ENCODE assay signal across 12 cellular contexts in the genomic region with DNA sequence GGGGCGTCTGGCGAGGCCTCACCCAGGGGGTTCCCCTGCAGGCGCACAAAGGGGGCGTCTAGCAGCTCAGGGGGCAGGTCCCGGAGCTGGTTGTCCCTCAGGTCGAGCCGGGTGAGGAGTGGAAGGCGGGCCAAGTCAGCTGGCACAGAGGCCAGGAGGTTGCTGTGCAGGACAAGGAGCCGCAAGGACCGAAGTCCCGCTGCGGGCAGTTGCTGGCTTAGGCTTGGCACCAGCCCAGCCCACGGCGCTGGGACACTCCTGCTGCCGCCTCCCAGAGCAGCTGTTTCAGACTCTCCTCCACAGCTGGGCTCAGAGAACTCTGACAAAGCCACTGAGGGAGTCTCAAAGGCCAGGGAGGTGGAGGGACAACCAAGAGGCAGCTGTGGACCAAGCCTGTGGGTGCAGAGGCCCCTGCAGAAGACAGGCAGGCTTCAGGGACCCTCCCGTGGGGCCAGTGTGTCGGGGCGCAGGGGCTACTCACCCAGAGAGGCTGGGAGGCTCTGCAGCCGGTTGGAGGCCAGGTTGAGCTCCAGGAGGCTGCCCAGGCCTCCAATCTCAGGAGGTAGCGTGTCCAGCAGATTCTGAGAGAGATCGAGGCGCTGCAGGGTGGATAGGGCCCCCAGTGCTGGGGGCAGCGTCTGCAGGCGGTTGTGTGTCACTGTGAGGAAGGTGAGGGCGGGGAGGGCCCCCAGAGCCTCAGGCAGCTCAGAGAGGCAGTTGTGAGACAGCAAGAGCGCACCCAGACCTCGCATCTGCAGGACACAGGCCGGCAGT. TPM values are rescaled to one million over a fixed set of nuclear protein-coding genes. Genes with fewer than 3 reads are reported as not detected.
DNase-seq lines count a peak whose midpoint lies in the region; ATAC-seq, FAIRE-seq and TF ChIP-seq lines count a peak whose summit lies in the region.
"Had no signal": no experiment of that assay in that cellular context is flagged by ENCODE, and none has a peak within 500 bp of the region (broad histone marks: within the 10 kb centered on the region; RNA-seq: fewer than 3 reads in every experiment).

No MANE protein-coding gene starts in this region.

- DNase-seq in AG04449 (ENCODE audit: low read depth, low spot score) (no peak), GM12878 (ENCODE audit: low read depth, low spot score) (no peak), HEK293T (ENCODE audit: extremely low spot score) (no peak), endodermal cell (no peak)
- DNase-seq: CD8-positive, alpha-beta memory T cell; kidney; NCI-H2171 treated with DMSO at 0.1 percent for 48 hours; stimulated activated CD4-positive, alpha-beta T cell treated with anti-CD3 and anti-CD28 coated beads, Interleukin-4, amount 100 ng/mL, for 24 hours had no signal

- no peak for TF ChIP-seq EP300 in GM12878 (IDR thresholded peaks at IDR 0.05; ENCODE audit: borderline replicate concordance in 1 of 2, control insufficient read depth in 1 of 2, low read depth in 2 of 2, low read length in 2 of 2)

- TF ChIP-seq CTCF in AG04449 (IDR thresholded peaks at IDR 0.05; ENCODE audit: insufficient read depth, low read length, missing control alignments) (no peak), DOHH2 (IDR thresholded peaks at IDR 0.05; ENCODE audit: low read depth, low read length, poor library complexity, severe bottlenecking) (no peak), GM12878 (IDR thresholded peaks at IDR 0.05 in 2 of 3, conservative IDR thresholded peaks at IDR 0.05 in 1 of 3; ENCODE audit: control insufficient read depth in 2 of 3, extremely low read depth in 1 of 3, insufficient read depth in 1 of 3, low read depth in 3 of 3, low read length in 3 of 3) (no peak), endodermal cell (conservative IDR thresholded peaks at IDR 0.05) (no peak)

- H3K4me2 ChIP-seq in DOHH2 (ENCODE audit: low read length) (peak overlapping the region; percentile 99; the same call in 1 of the 2 replicates), GM12878 (ENCODE audit: control insufficient read depth, insufficient read depth) (peak overlapping the region; percentile 95; the same call in 1 of the 2 replicates)

- peaks cover 7% of the 10 kb centered on the region for H3F3A ChIP-seq in DOHH2 (ENCODE audit: control insufficient read depth, insufficient read depth)

- no peaks in the 10 kb centered on the region for H3K9me3 ChIP-seq in DOHH2 (ENCODE audit: control insufficient read depth, insufficient read depth, low read length)
- H3K9me3 ChIP-seq in GM12878 (replicated peaks; ENCODE audit: control insufficient read depth, insufficient read depth, low read length): no peaks in the 10 kb centered on the region
- no peaks in the 10 kb centered on the region for H3K9me3 ChIP-seq in endodermal cell (ENCODE audit: control insufficient read depth, low read length)

- no peak overlapping the region for H3K4me3 Mint-ChIP-seq in endodermal cell

- H3K79me2 ChIP-seq in DOHH2 (ENCODE audit: control insufficient read depth, low read length): peaks cover 27% of the 10 kb centered on the region
- H3K79me2 ChIP-seq in GM12878 (ENCODE audit: control insufficient read depth, insufficient read depth, low read length): peaks cover 12% of the 10 kb centered on the region

- intact Hi-C loops in GM12878 (cut with micrococcal nuclease; ENCODE audit: unreplicated experiment): no loop called here

- H3K36me3 ChIP-seq in DOHH2 (ENCODE audit: control insufficient read depth, low read length): peaks cover 53% of the 10 kb centered on the region
- H3K36me3 ChIP-seq in GM12878 (ENCODE audit: control insufficient read depth in 2 of 2, insufficient read depth in 2 of 2, low read length in 1 of 2): peaks cover 0 to 10% of the 10 kb centered on the region in 2 experiments; a peak in 2 of 4 replicates
- peaks cover 5% of the 10 kb centered on the region for H3K36me3 ChIP-seq in endodermal cell (ENCODE audit: control insufficient read depth, insufficient read depth, low read length)

- H3K36me3 Mint-ChIP-seq in endodermal cell (ENCODE audit: low read depth): peaks cover 6% of the 10 kb centered on the region
- H3K36me3 Mint-ChIP-seq: CD8-positive, alpha-beta memory T cell had no signal

- TF ChIP-seq RAD21 in GM12878 (IDR thresholded peaks at IDR 0.05; ENCODE audit: insufficient read depth, low read depth, low read length): no peak

- H3K27me3 ChIP-seq in DOHH2 (ENCODE audit: control insufficient read depth, low read length): no peaks in the 10 kb centered on the region
- no peaks in the 10 kb centered on the region for H3K27me3 ChIP-seq in GM12878 (replicated peaks in 1 of 2; ENCODE audit: control insufficient read depth in 2 of 2, insufficient read depth in 2 of 2, low read length in 1 of 2)
- no peaks in the 10 kb centered on the region for H3K27me3 ChIP-seq in endodermal cell (ENCODE audit: control insufficient read depth, insufficient read depth, low read length, poor library complexity, severe bottlenecking)

- POLR2A ChIA-PET in AG04449 (lab: Yijun Ruan, JAX) (no interaction called here), GM12878 (lab: Charles Lee) (interaction anchor here (2.7 kb wide), 1 partner anchor 17 kb away, joined by 9 read pairs; the partner anchor contains the start of gene PNPLA2), HEK293T (lab: Yijun Ruan, JAX) (interaction anchor here (0.9 to 2.7 kb wide), 3 partner anchors 9 to 55 kb away, joined by 3 to 14 read pairs (median 3); partner anchors contain the start of gene TALDO1)

- BruUV-seq in GM12878 (replicated peaks; lab: Mats Ljungman, UMichigan): no TSS peak

- no peak overlapping the region for H3K27ac Mint-ChIP-seq in endodermal cell
- H3K27ac Mint-ChIP-seq: T-helper 1 cell treated with Interleukin-12 subunit alpha and Interleukin-12 subunit beta and Interleukin-4 antibody, amounts not matched to agents 30 μg/mL and 1 μg/mL, for 36 hours had no signal

- H3K9me3 Mint-ChIP-seq in endodermal cell: no peaks in the 10 kb centered on the region
- H3K9me3 Mint-ChIP-seq: CD8-positive, alpha-beta memory T cell; T-helper 1 cell treated with Interleukin-12 subunit alpha and Interleukin-12 subunit beta and Interleukin-4 antibody, amounts not matched to agents 30 μg/mL and 1 μg/mL, for 36 hours had no signal

- no peak overlapping the region for H3K27ac ChIP-seq in DOHH2 (ENCODE audit: low read depth, low read length)
- no peak overlapping the region for H3K27ac ChIP-seq in GM12878 (ENCODE audit: control insufficient read depth, insufficient read depth)
- no peak overlapping the region for H3K27ac ChIP-seq in endodermal cell (ENCODE audit: low read depth, low read length)

- RAD21 ChIA-PET in GM12878 (lab: Charles Lee; ENCODE audit: unreplicated experiment): no interaction called here

- no peaks in the 10 kb centered on the region for H3K27me3 Mint-ChIP-seq in endodermal cell (ENCODE audit: insufficient read depth)
- H3K27me3 Mint-ChIP-seq: CD8-positive, alpha-beta memory T cell had no signal

- H3K4me3 ChIP-seq in AG04449 (ENCODE audit: low read depth, low read length): peak overlapping the region; percentile 63
- no peak overlapping the region for H3K4me3 ChIP-seq in DOHH2 (ENCODE audit: low read length)
- H3K4me3 ChIP-seq in GM12878: no peak overlapping the region
- H3K4me3 ChIP-seq in endodermal cell (ENCODE audit: low read length): no peak overlapping the region

- in situ Hi-C loops in GM12878 (cut with MboI): loop anchor here (25.0 kb wide), 1 partner anchor 1584 kb away; the partner anchor contains the start of gene CD81

- SMC1A ChIA-PET in GM12878 (lab: Charles Lee; ENCODE audit: uncharacterized antibody, unreplicated experiment): no interaction called here

- WGBS in GM12878 (ENCODE audit: insufficient coverage, insufficient replicate concordance, low lambda C conversion rate, missing lambda C conversion rate): 93% methylated on average over 28 of the region's 28 CpGs
- 92 to 95% methylated on average over 20 to 28 of the region's 28 CpGs for WGBS in endodermal cell (ENCODE audit: insufficient coverage in 1 of 2, insufficient read length in 1 of 2), 2 experiments

- H3K9ac ChIP-seq in GM12878 (ENCODE audit: control insufficient read depth, insufficient read depth, low read length): no peak overlapping the region
- H3K9ac ChIP-seq in endodermal cell (ENCODE audit: extremely low read depth, low read length, poor library complexity, severe bottlenecking): no peak overlapping the region

- no peaks in the 10 kb centered on the region for H4K20me1 ChIP-seq in DOHH2 (ENCODE audit: control insufficient read depth, insufficient read depth, low read depth, low read length)
- no peaks in the 10 kb centered on the region for H4K20me1 ChIP-seq in GM12878 (ENCODE audit: control insufficient read depth, insufficient read depth)

- no peak for FAIRE-seq in GM12878 (lab: Jason Lieb, UNC)
- FAIRE-seq: astrocyte, kidney had no signal

- H3K4me1 ChIP-seq in DOHH2 (ENCODE audit: control insufficient read depth, low read length): peaks cover 39% of the 10 kb centered on the region
- H3K4me1 ChIP-seq in GM12878 (ENCODE audit: control insufficient read depth, insufficient read depth, low read length): peaks cover 12% of the 10 kb centered on the region
- no peaks in the 10 kb centered on the region for H3K4me1 ChIP-seq in endodermal cell (ENCODE audit: control insufficient read depth, insufficient read depth, low read length)

- ATAC-seq in GM12878 (no peak), HG02588 (IDR thresholded peaks at IDR 0.05; ENCODE audit: unreplicated experiment) (no peak)

- no peaks in the 10 kb centered on the region for H3K9me2 ChIP-seq in DOHH2 (replicated peaks; ENCODE audit: control insufficient read depth, low read length)

- H3K4me1 Mint-ChIP-seq in endodermal cell: no peaks in the 10 kb centered on the region

- no peak for TF ChIP-seq POLR2A in GM12878 (IDR thresholded peaks at IDR 0.05; ENCODE audit: low read depth, low read length)

- CTCF ChIA-PET in AG04449 (lab: Yijun Ruan, JAX): no interaction called here
- CTCF ChIA-PET in GM12878 (lab: Yijun Ruan, JAX): no interaction called here
- CTCF ChIA-PET in HEK293T (lab: Yijun Ruan, JAX): no interaction called here

- no peak overlapping the region for H2AFZ ChIP-seq in GM12878 (ENCODE audit: control insufficient read depth, low read depth, low read length)

RNA-seq across cellular contexts. Expression of gene PIDD1, which starts 2.2 kb away (rescaled TPM):
- 27.7 and 33.8 TPM in 2 replicates for total RNA-seq in GM12878 (2013; cell fraction: nucleolus; rRNA removed)
- 15.6 and 19.1 TPM in 2 replicates for total RNA-seq in GM12878 (2014; rRNA removed)
- 3.8 and 4.0 TPM in 2 replicates for total RNA-seq in GM12878 (2014; rRNA removed; fragmentation: Illumina TruSeq; extraction: Trizol)
- 33.7 and 42.0 TPM in 2 replicates for total RNA-seq in GM12878 (2021)
- polyA plus RNA-seq in GM12878 (2011; ENCODE audit: low read depth): 5.8 TPM
- polyA plus RNA-seq in GM12878 (2011; rRNA removed): 2.8 and 8.0 TPM in 2 replicates
- polyA plus RNA-seq in GM12878 (2011; cell fraction: cytosol; rRNA removed): 15.9 and 28.4 TPM in 2 replicates
- 277 and 344 TPM in 2 replicates for polyA plus RNA-seq in GM12878 (2011; cell fraction: nucleus; rRNA removed)
- 23.5 and 27.2 TPM in 2 replicates for polyA plus RNA-seq in GM12878 (2012)
- 0.54 and 2.1 TPM in 2 replicates for polyA plus RNA-seq in GM12878 (2014; fragmentation: Illumina TruSeq; extraction: Trizol)
- under 1 TPM; 0.11 to 0.84 TPM for polyA plus RNA-seq in GM12878 (2014; fragmentation: Nextera tagmentation; extraction: Ambion mirVana)
- polyA plus RNA-seq in GM12878 (2014; rRNA removed): 52.2 and 64.4 TPM in 2 replicates
- polyA plus RNA-seq in GM12878 (2016; fragmentation: Nextera tagmentation; extraction: Ambion mirVana): 10 to 100 TPM; 52.6 to 53.6 TPM
- polyA minus RNA-seq in GM12878 (2011; rRNA and poly(A)+ RNA removed): 3.9 and 12.7 TPM in 2 replicates
- 7.5 and 9.9 TPM in 2 replicates for polyA minus RNA-seq in GM12878 (2011; cell fraction: cytosol; rRNA and poly(A)+ RNA removed)
- 30.1 and 49.1 TPM in 2 replicates for polyA minus RNA-seq in GM12878 (2011; cell fraction: nucleus; rRNA and poly(A)+ RNA removed)
- total RNA-seq in endodermal cell: 10 to 100 TPM; 39.9 to 48.8 TPM
- 34.3 TPM for polyA plus RNA-seq in endodermal cell (2013, experiment 1 of 2)
- polyA plus RNA-seq in endodermal cell (2013, experiment 2 of 2): 24.6 TPM

RNA-seq across cellular contexts. Expression of gene SLC25A22, which starts 4.8 kb away (rescaled TPM):
- total RNA-seq in GM12878 (2013; cell fraction: nucleolus; rRNA removed): 16.7 and 17.1 TPM in 2 replicates
- total RNA-seq in GM12878 (2014; rRNA removed) (7.5 and 8.3 TPM in 2 replicates), GM12878 (2014; rRNA removed; fragmentation: Illumina TruSeq; extraction: Trizol) (3.6 and 3.9 TPM in 2 replicates), GM12878 (2021) (22.8 and 27.0 TPM in 2 replicates), endodermal cell (10 to 100 TPM; 46.5 to 56.2 TPM)
- polyA plus RNA-seq in GM12878 (2011; ENCODE audit: low read depth): 2.6 TPM
- polyA plus RNA-seq in GM12878 (2011; rRNA removed) (2.9 and 8.0 TPM in 2 replicates), GM12878 (2014; fragmentation: Illumina TruSeq; extraction: Trizol) (0.68 and 3.3 TPM in 2 replicates), GM12878 (2014; fragmentation: Nextera tagmentation; extraction: Ambion mirVana) (under 1 TPM; 0.27 to 0.46 TPM), GM12878 (2014; rRNA removed) (14.8 and 21.1 TPM in 2 replicates), GM12878 (2016; fragmentation: Nextera tagmentation; extraction: Ambion mirVana) (10 to 100 TPM; 14.4 to 18.4 TPM)
- 5.8 and 10.9 TPM in 2 replicates for polyA plus RNA-seq in GM12878 (2011; cell fraction: cytosol; rRNA removed)
- 86.1 and 121 TPM in 2 replicates for polyA plus RNA-seq in GM12878 (2011; cell fraction: nucleus; rRNA removed)
- 13.0 and 13.2 TPM in 2 replicates for polyA plus RNA-seq in GM12878 (2012)
- 10.6 and 12.7 TPM in 2 replicates for polyA minus RNA-seq in GM12878 (2011; rRNA and poly(A)+ RNA removed)
- polyA minus RNA-seq in GM12878 (2011; cell fraction: cytosol; rRNA and poly(A)+ RNA removed): 9.0 and 9.8 TPM in 2 replicates
- 16.7 and 27.7 TPM in 2 replicates for polyA minus RNA-seq in GM12878 (2011; cell fraction: nucleus; rRNA and poly(A)+ RNA removed)
- polyA plus RNA-seq in endodermal cell (2013, experiment 1 of 2): 32.4 TPM
- 28.6 TPM for polyA plus RNA-seq in endodermal cell (2013, experiment 2 of 2)

RNA-seq across cellular contexts. Expression of gene RPLP2, which starts 6.9 kb away (rescaled TPM):
- total RNA-seq in GM12878 (2013; cell fraction: nucleolus; rRNA removed): 58.4 and 73.0 TPM in 2 replicates
- total RNA-seq in GM12878 (2014; rRNA removed) (1,170 and 1,176 TPM in 2 replicates), GM12878 (2014; rRNA removed; fragmentation: Illumina TruSeq; extraction: Trizol) (1,135 and 1,241 TPM in 2 replicates), GM12878 (2021) (3,558 and 3,573 TPM in 2 replicates), endodermal cell (1,000 to 10,000 TPM; 1,966 to 2,020 TPM)
- polyA plus RNA-seq in GM12878 (2011; ENCODE audit: low read depth): 3,216 TPM
- polyA plus RNA-seq in GM12878 (2011; rRNA removed) (443 and 711 TPM in 2 replicates), GM12878 (2014; fragmentation: Illumina TruSeq; extraction: Trizol) (125 and 488 TPM in 2 replicates), GM12878 (2014; fragmentation: Nextera tagmentation; extraction: Ambion mirVana) (1,000 to 10,000 TPM; 1,446 to 3,075 TPM), GM12878 (2014; rRNA removed) (1,595 and 1,805 TPM in 2 replicates), GM12878 (2016; fragmentation: Nextera tagmentation; extraction: Ambion mirVana) (1,000 to 10,000 TPM; 1,515 to 1,516 TPM)
- polyA plus RNA-seq in GM12878 (2011; cell fraction: cytosol; rRNA removed): 1,333 and 1,853 TPM in 2 replicates
- 557 and 616 TPM in 2 replicates for polyA plus RNA-seq in GM12878 (2011; cell fraction: nucleus; rRNA removed)
- 3,626 and 3,659 TPM in 2 replicates for polyA plus RNA-seq in GM12878 (2012)
- polyA minus RNA-seq in GM12878 (2011; rRNA and poly(A)+ RNA removed): 655 and 1,020 TPM in 2 replicates
- 836 and 935 TPM in 2 replicates for polyA minus RNA-seq in GM12878 (2011; cell fraction: cytosol; rRNA and poly(A)+ RNA removed)
- 148 and 193 TPM in 2 replicates for polyA minus RNA-seq in GM12878 (2011; cell fraction: nucleus; rRNA and poly(A)+ RNA removed)
- 1,769 TPM for polyA plus RNA-seq in endodermal cell (2013, experiment 1 of 2)
- 1,602 TPM for polyA plus RNA-seq in endodermal cell (2013, experiment 2 of 2)

RNA-seq across cellular contexts. Expression of gene CEND1, which starts 13.0 kb away (rescaled TPM):
- 0.59 and 1.2 TPM in 2 replicates for total RNA-seq in GM12878 (2013; cell fraction: nucleolus; rRNA removed)
- total RNA-seq in GM12878 (2014; rRNA removed) (5.5 and 7.2 TPM in 2 replicates), GM12878 (2014; rRNA removed; fragmentation: Illumina TruSeq; extraction: Trizol) (1.3 and 2.2 TPM in 2 replicates), GM12878 (2021) (6.9 and 9.0 TPM in 2 replicates), endodermal cell (not detected)
- polyA plus RNA-seq in GM12878 (2011; ENCODE audit: low read depth): 0.83 TPM
- polyA plus RNA-seq in GM12878 (2011; rRNA removed) (0.22 and 0.31 TPM in 2 replicates), GM12878 (2014; fragmentation: Illumina TruSeq; extraction: Trizol) (0.35 and 1.4 TPM in 2 replicates), GM12878 (2014; fragmentation: Nextera tagmentation; extraction: Ambion mirVana) (under 1 TPM in 1 of 2 experiments, not detected in 1; 0.55 TPM), GM12878 (2014; rRNA removed) (7.3 and 10.1 TPM in 2 replicates), GM12878 (2016; fragmentation: Nextera tagmentation; extraction: Ambion mirVana) (10 to 100 TPM; 12.7 to 13.6 TPM)
- 1.2 and 1.5 TPM in 2 replicates for polyA plus RNA-seq in GM12878 (2011; cell fraction: cytosol; rRNA removed)
- polyA plus RNA-seq in GM12878 (2011; cell fraction: nucleus; rRNA removed): 1.2 and 2.8 TPM in 2 replicates
- polyA plus RNA-seq in GM12878 (2012): 2.0 and 3.4 TPM in 2 replicates
- polyA minus RNA-seq in GM12878 (2011; rRNA and poly(A)+ RNA removed): 0.21 TPM in 1 of 2 replicates, not detected in the other
- 0.67 and 1.4 TPM in 2 replicates for polyA minus RNA-seq in GM12878 (2011; cell fraction: cytosol; rRNA and poly(A)+ RNA removed)
- polyA minus RNA-seq in GM12878 (2011; cell fraction: nucleus; rRNA and poly(A)+ RNA removed): 0.36 and 0.77 TPM in 2 replicates
- 1.1 TPM for polyA plus RNA-seq in endodermal cell (2013, experiment 1 of 2)
- 0.87 TPM for polyA plus RNA-seq in endodermal cell (2013, experiment 2 of 2)

RNA-seq across cellular contexts. Expression of gene PNPLA2, which starts 15.8 kb away (rescaled TPM):
- total RNA-seq in GM12878 (2013; cell fraction: nucleolus; rRNA removed): 29.4 and 31.7 TPM in 2 replicates
- total RNA-seq in GM12878 (2014; rRNA removed) (9.3 and 9.8 TPM in 2 replicates), GM12878 (2014; rRNA removed; fragmentation: Illumina TruSeq; extraction: Trizol) (2.5 and 4.2 TPM in 2 replicates), GM12878 (2021) (33.4 and 34.0 TPM in 2 replicates), endodermal cell (10 to 100 TPM; 77.0 to 77.6 TPM)
- polyA plus RNA-seq in GM12878 (2011; ENCODE audit: low read depth): 10.9 TPM
- polyA plus RNA-seq in GM12878 (2011; rRNA removed) (1.7 and 5.1 TPM in 2 replicates), GM12878 (2014; fragmentation: Illumina TruSeq; extraction: Trizol) (1.5 and 6.4 TPM in 2 replicates), GM12878 (2014; fragmentation: Nextera tagmentation; extraction: Ambion mirVana) (under 1 TPM; 0.19 to 0.62 TPM), GM12878 (2014; rRNA removed) (18.3 and 26.5 TPM in 2 replicates), GM12878 (2016; fragmentation: Nextera tagmentation; extraction: Ambion mirVana) (10 to 100 TPM; 15.5 to 16.1 TPM)
- polyA plus RNA-seq in GM12878 (2011; cell fraction: cytosol; rRNA removed): 6.0 and 8.6 TPM in 2 replicates
- 225 and 234 TPM in 2 replicates for polyA plus RNA-seq in GM12878 (2011; cell fraction: nucleus; rRNA removed)
- polyA plus RNA-seq in GM12878 (2012): 29.5 and 33.5 TPM in 2 replicates
- 9.9 and 21.7 TPM in 2 replicates for polyA minus RNA-seq in GM12878 (2011; rRNA and poly(A)+ RNA removed)
- 7.4 and 10.4 TPM in 2 replicates for polyA minus RNA-seq in GM12878 (2011; cell fraction: cytosol; rRNA and poly(A)+ RNA removed)
- 51.3 and 63.1 TPM in 2 replicates for polyA minus RNA-seq in GM12878 (2011; cell fraction: nucleus; rRNA and poly(A)+ RNA removed)
- polyA plus RNA-seq in endodermal cell (2013, experiment 1 of 2): 35.9 TPM
- 30.1 TPM for polyA plus RNA-seq in endodermal cell (2013, experiment 2 of 2)
